9 cellular contexts compared by ENCODE assay signal in the genomic region with DNA sequence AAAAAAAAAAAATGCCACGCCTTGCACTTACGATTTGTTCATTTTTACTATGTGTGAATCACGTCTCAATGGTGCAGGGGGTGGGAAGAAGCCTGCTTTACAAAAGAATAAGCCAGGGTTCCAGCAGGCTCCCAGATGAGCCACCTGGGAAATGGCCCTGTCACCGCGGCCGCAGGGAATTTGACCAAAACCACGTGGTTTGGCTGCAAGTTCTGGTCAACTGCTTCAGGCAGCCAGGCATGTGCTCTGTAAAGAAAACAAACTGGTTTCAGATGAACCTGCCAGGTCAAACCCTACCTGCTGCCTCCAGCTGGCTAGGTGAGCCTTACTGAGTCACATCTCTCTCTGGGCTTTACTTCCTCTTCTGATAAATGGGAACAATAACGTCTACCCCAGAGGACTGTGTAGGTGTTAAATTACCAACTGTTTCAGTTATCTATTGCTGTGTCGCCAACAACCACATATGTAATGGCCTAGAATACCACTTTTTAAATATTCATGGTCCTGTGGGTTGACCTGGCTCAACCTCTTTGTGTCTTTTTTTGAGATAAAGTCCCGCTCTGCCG. TPM values are rescaled to one million over a fixed set of nuclear protein-coding genes. Genes with fewer than 3 reads are reported as not detected.
DNase-seq lines count a peak whose midpoint lies in the region; ATAC-seq, FAIRE-seq and TF ChIP-seq lines count a peak whose summit lies in the region.
"Had no signal": no experiment of that assay in that cellular context is flagged by ENCODE, and none has a peak within 500 bp of the region (broad histone marks: within the 10 kb centered on the region; RNA-seq: fewer than 3 reads in every experiment).

No MANE protein-coding gene starts in this region.

- peak overlapping the region; percentile 94 for H2BK20ac ChIP-seq in IMR-90 (ENCODE audit: low read depth, low read length)

- H4K5ac ChIP-seq in IMR-90 (ENCODE audit: low read depth, low read length), result peak overlapping the region; percentile 13; the same call in 1 of the 2 replicates

- H3K4me3 ChIP-seq in IMR-90 (ENCODE audit: insufficient read depth, low read depth, low read length) (no peak overlapping the region), bronchial epithelial cell (ENCODE audit: low read depth, low read length) (no peak overlapping the region), trophoblast cell (ENCODE audit: low read depth, low read length) (no peak overlapping the region)

- H3K14ac ChIP-seq in IMR-90 (replicated peaks; ENCODE audit: low read depth, low read length) (peak overlapping the region; percentile 81), trophoblast cell (ENCODE audit: low read length) (no peak overlapping the region)

- H2BK120ac ChIP-seq in IMR-90 (ENCODE audit: low read depth, low read length) (peak overlapping the region; percentile 76), trophoblast cell (ENCODE audit: insufficient read depth, low read length, poor library complexity) (no peak overlapping the region)

- H3K27me3 ChIP-seq in IMR-90 (ENCODE audit: control insufficient read depth, insufficient read depth, low read length) (no peaks in the 10 kb centered on the region), bronchial epithelial cell (ENCODE audit: control insufficient read depth, insufficient read depth, low read length) (no peaks in the 10 kb centered on the region), trophoblast cell (ENCODE audit: insufficient read depth, low read length) (no peaks in the 10 kb centered on the region)

- 13% methylated on average over 4 of the region's 11 CpGs; no CpG with 5 or more reads in 1 of the 2 experiments for WGBS in IMR-90 (ENCODE audit: extremely low coverage in 2 of 2, insufficient read length in 1 of 2), 2 experiments
- WGBS in trophoblast cell (ENCODE audit: extremely low coverage, insufficient coverage, insufficient read length), result no CpG with 5 or more reads among the region's 11 CpGs

- H3K4ac ChIP-seq in IMR-90 (ENCODE audit: low read depth, low read length) (peak overlapping the region; percentile 92), trophoblast cell (ENCODE audit: low read depth, low read length) (no peak overlapping the region)

- H4K91ac ChIP-seq in IMR-90 (ENCODE audit: insufficient read depth, low read depth, low read length) (peak overlapping the region; percentile 84), trophoblast cell (ENCODE audit: low read depth, low read length) (no peak overlapping the region)

- dilution Hi-C loops in IMR-90 (cut with HindIII; ENCODE audit: low sequenced_read_pairs, unreplicated experiment), result no loop called here

- H2AFZ ChIP-seq in IMR-90 (replicated peaks; ENCODE audit: low read length, poor library complexity) (peak overlapping the region; percentile 28), trophoblast cell (ENCODE audit: insufficient read depth, low read length, poor library complexity) (no peak overlapping the region)

- CTCF ChIA-PET in GM10248 (lab: Yijun Ruan, JAX), result interaction anchor here (1.7 kb wide), 1 partner anchor 170 kb away, joined by 6 read pairs; the partner anchor contains the start of gene GGA1
- CTCF ChIA-PET in IMR-90 (lab: Yijun Ruan, JAX), result no interaction called here

- H2AK9ac ChIP-seq in IMR-90 (replicated peaks; ENCODE audit: low read depth, low read length, poor library complexity), result peak overlapping the region; percentile 95

- H3K79me1 ChIP-seq in IMR-90 (ENCODE audit: low read depth in 1 of 2, low read length in 2 of 2), result peaks cover 0 to 35% of the 10 kb centered on the region in 2 experiments; a peak in 2 of 4 replicates
- no peaks in the 10 kb centered on the region for H3K79me1 ChIP-seq in trophoblast cell (ENCODE audit: low read length)

- peaks cover 21% of the 10 kb centered on the region for H3K4me1 ChIP-seq in IMR-90 (ENCODE audit: control insufficient read depth, insufficient read depth, low read length)
- peaks cover 0 to 4% of the 10 kb centered on the region in 2 experiments for H3K4me1 ChIP-seq in trophoblast cell (ENCODE audit: control insufficient read depth in 1 of 2, insufficient read depth in 2 of 2, low read length in 2 of 2)

- TF ChIP-seq CTCF in GM10248 (IDR thresholded peaks at IDR 0.05; ENCODE audit: control extremely low read depth, extremely low read depth, low read depth, missing control alignments) (no peak), IMR-90 (conservative IDR thresholded peaks at IDR 0.05; ENCODE audit: low read depth, low read length) (no peak), bronchial epithelial cell (IDR thresholded peaks at IDR 0.05; ENCODE audit: insufficient read depth, low read length, severe bottlenecking) (no peak)

- H2BK5ac ChIP-seq in IMR-90 (ENCODE audit: low read depth, low read length, poor library complexity, severe bottlenecking) (peak overlapping the region; percentile 97), trophoblast cell (ENCODE audit: low read depth, low read length, poor library complexity) (no peak overlapping the region)

- intact Hi-C loops in IMR-90 (cut with micrococcal nuclease), result no loop called here

- no peaks in the 10 kb centered on the region for H3K9me3 ChIP-seq in IMR-90 (ENCODE audit: control insufficient read depth, insufficient read depth, low read length)
- no peaks in the 10 kb centered on the region for H3K9me3 ChIP-seq in trophoblast cell (ENCODE audit: insufficient read depth, low read depth, low read length)

- H2BK12ac ChIP-seq in trophoblast cell (ENCODE audit: low read length), result no peak overlapping the region

- no peak overlapping the region for H4K12ac ChIP-seq in trophoblast cell (ENCODE audit: low read depth, low read length)

- TF ChIP-seq RAD21 in IMR-90 (IDR thresholded peaks at IDR 0.05; ENCODE audit: low read length), result no peak

- no TSS peak for BruUV-seq in IMR-90 (replicated peaks; lab: Mats Ljungman, UMichigan)

- peak overlapping the region; percentile 29; the same call in 1 of the 2 replicates for H3K56ac ChIP-seq in IMR-90 (ENCODE audit: extremely low read depth, insufficient read depth, low read length)

- H2BK15ac ChIP-seq in IMR-90 (ENCODE audit: low read depth, low read length), result peak overlapping the region; percentile 13; the same call in 2 of the 3 replicates

- H3K4me2 ChIP-seq in IMR-90 (ENCODE audit: low read depth, low read length), result peak overlapping the region; percentile 19; the same call in 1 of the 2 replicates
- H3K4me2 ChIP-seq in trophoblast cell (ENCODE audit: low read length), result no peak overlapping the region

- H4K8ac ChIP-seq in IMR-90 (ENCODE audit: low read depth in 2 of 2, low read length in 2 of 2) (peak overlapping the region in 1 of 2 experiments; percentile 27), trophoblast cell (ENCODE audit: low read depth, low read length) (no peak overlapping the region)

- H3K9me1 ChIP-seq in IMR-90 (ENCODE audit: insufficient read depth, low read length), result peaks cover 31% of the 10 kb centered on the region

- in situ Hi-C loops in IMR-90 (cut with MboI; ENCODE audit: low sequenced_read_pairs), result no loop called here

- H2AK5ac ChIP-seq in IMR-90 (ENCODE audit: low read depth, low read length), result peak overlapping the region; percentile 62
- no peak overlapping the region for H2AK5ac ChIP-seq in trophoblast cell (ENCODE audit: low read length)

- H3K23ac ChIP-seq in IMR-90 (ENCODE audit: low read depth, low read length) (peak overlapping the region; percentile 83; the same call in 1 of the 2 replicates), trophoblast cell (ENCODE audit: low read length) (no peak overlapping the region)

- H3K18ac ChIP-seq in IMR-90 (ENCODE audit: low read depth, low read length), result peak overlapping the region; percentile 18; the same call in 1 of the 2 replicates
- H3K18ac ChIP-seq in trophoblast cell (ENCODE audit: low read length), result no peak overlapping the region

- H3K27ac ChIP-seq in IMR-90 (ENCODE audit: insufficient read depth, low read length), result peak overlapping the region; percentile 33; the same call in 1 of the 2 replicates
- no peak overlapping the region for H3K27ac ChIP-seq in trophoblast cell (ENCODE audit: low read depth, low read length)

- no peaks in the 10 kb centered on the region for H3K79me2 ChIP-seq in trophoblast cell (ENCODE audit: control insufficient read depth, insufficient read depth, low read length, poor library complexity)

- H4K20me1 ChIP-seq in IMR-90 (ENCODE audit: insufficient read depth, low read length), result peaks cover 13% of the 10 kb centered on the region

- DNase-seq in GM10248 (ENCODE audit: extremely low spot score) (peak; percentile 75), IMR-90 (peak; percentile 94), bronchial epithelial cell (ENCODE audit: low read depth) (peak; percentile 97), trophoblast cell (peak; percentile 99)

- POLR2A ChIA-PET in GM10248 (lab: Yijun Ruan, JAX) (interaction anchor here (0.6 kb wide), 1 partner anchor 14 kb away, joined by 3 read pairs; no protein-coding TSS in a partner anchor), IMR-90 (lab: Charles Lee; ENCODE audit: unreplicated experiment) (interaction anchor here (0.7 kb wide), 1 partner anchor 109 kb away, joined by 15 read pairs; no protein-coding TSS in a partner anchor)

- peaks cover 23% of the 10 kb centered on the region for H3K36me3 ChIP-seq in IMR-90 (ENCODE audit: control insufficient read depth, insufficient read depth, low read length)
- H3K36me3 ChIP-seq in bronchial epithelial cell (ENCODE audit: control insufficient read depth, insufficient read depth, low read length), result peaks cover 12% of the 10 kb centered on the region
- peaks cover 27 to 29% of the 10 kb centered on the region in 2 experiments for H3K36me3 ChIP-seq in trophoblast cell (ENCODE audit: control insufficient read depth in 1 of 2, insufficient read depth in 2 of 2, low read length in 2 of 2)

- H3K9ac ChIP-seq in IMR-90 (ENCODE audit: low read depth, low read length) (no peak overlapping the region), trophoblast cell (ENCODE audit: low read length) (no peak overlapping the region)

- ATAC-seq in IMR-90 (ENCODE audit: low read depth), result peak; percentile 27
- ATAC-seq in HG03108 (IDR thresholded peaks at IDR 0.05; ENCODE audit: unreplicated experiment), result no peak
- no peak for ATAC-seq in HG02678 (IDR thresholded peaks at IDR 0.05; ENCODE audit: unreplicated experiment)
- ATAC-seq in GM21390 (IDR thresholded peaks at IDR 0.05; ENCODE audit: unreplicated experiment), result no peak
- ATAC-seq in GM21529 (IDR thresholded peaks at IDR 0.05; ENCODE audit: unreplicated experiment), result no peak

- peak; percentile 99 for FAIRE-seq in bronchial epithelial cell (lab: Jason Lieb, UNC)

- no peak for TF ChIP-seq POLR2A in IMR-90 (IDR thresholded peaks at IDR 0.05; ENCODE audit: low read depth, low read length)

RNA-seq across cellular contexts. Expression of gene GCAT, which starts 30.5 kb away (rescaled TPM):
- total RNA-seq in IMR-90 (2012; rRNA removed) (25.6 and 32.3 TPM in 2 replicates), bronchial epithelial cell (12.8 and 27.6 TPM in 2 replicates)
- polyA plus RNA-seq in IMR-90 (2012; rRNA removed), result 20.6 and 26.2 TPM in 2 replicates
- polyA plus RNA-seq in IMR-90 (2012; cell fraction: cytosol; rRNA removed), result 18.9 and 29.8 TPM in 2 replicates
- polyA plus RNA-seq in IMR-90 (2012; cell fraction: nucleus; rRNA removed; ENCODE audit: low replicate concordance), result 15.8 and 38.2 TPM in 2 replicates
- polyA plus RNA-seq in trophoblast cell (2013), result 15.3 and 16.1 TPM in 2 replicates

RNA-seq across cellular contexts. Expression of gene GALR3, which starts 46.0 kb away (rescaled TPM):
- total RNA-seq in IMR-90 (2012; rRNA removed), result not detected in 2 replicates
- polyA plus RNA-seq in IMR-90 (2012; rRNA removed), result not detected in 2 replicates
- not detected in 2 replicates for polyA plus RNA-seq in IMR-90 (2012; cell fraction: cytosol; rRNA removed)
- 0.15 TPM in 1 of 2 replicates, not detected in the other for polyA plus RNA-seq in IMR-90 (2012; cell fraction: nucleus; rRNA removed; ENCODE audit: low replicate concordance)
- not detected in 2 replicates for total RNA-seq in bronchial epithelial cell
- not detected in 2 replicates for polyA plus RNA-seq in trophoblast cell (2013)
- total RNA-seq: NCI-H460 had no signal
